ENCODE assay signal across 22 cellular contexts in genomic region chr12:45434094-45434493, GRCh38.
"Had no signal": no experiment of that assay in that cellular context is flagged by ENCODE, and none has a peak within 500 bp of the region (broad histone marks: within the 10 kb centered on the region; RNA-seq: fewer than 3 reads in every experiment).

No MANE protein-coding gene starts in this region.

- FAIRE-seq: colon, keratinocyte, small intestine had no signal

- H3K27me3 ChIP-seq: brain microvascular endothelial cell, dorsolateral prefrontal cortex, right lobe of liver, tibial nerve had no signal

- H3K36me3 ChIP-seq: prostate gland had no signal

- H3K4me3 ChIP-seq: dorsolateral prefrontal cortex, lung, prostate gland, right lobe of liver, tibial nerve had no signal

- DNase-seq: activated CD4-positive, alpha-beta T cell treated with anti-CD3 and anti-CD28 coated beads, Interleukin-2, amount 10 ng/mL, durations not matched to agents 24 days and 14 days; activated CD8-positive, alpha-beta memory T cell treated with anti-CD3 and anti-CD28 coated beads, Interleukin-2, amount 50 U/mL, for 4 hours; activated effector memory CD4-positive, alpha-beta T cell treated with Interleukin-2 at 50 U/mL for 16 hours; activated naive CD4-positive, alpha-beta T cell treated with anti-CD3 and anti-CD28 coated beads, Interleukin-2, amount 50 U/mL, for 16 hours; activated T-cell treated with anti-CD3 and anti-CD28 coated beads, Interleukin-2, amount 50 U/mL, for 48 hours; aorta; brain microvascular endothelial cell; central memory CD4-positive, alpha-beta T cell; dorsolateral prefrontal cortex; foreskin fibroblast; right lobe of liver; small intestine; stimulated activated CD4-positive, alpha-beta T cell treated with anti-CD3 and anti-CD28 coated beads, Interleukin-15, amount 100 ng/mL, for 24 hours; stimulated activated CD4-positive, alpha-beta T cell treated with anti-CD3 and anti-CD28 coated beads, Interleukin-2, amount 100 ng/mL, for 48 hours; T1000 had no signal

- H3K27ac ChIP-seq: brain microvascular endothelial cell, dorsolateral prefrontal cortex, epithelial cell of prostate, prostate gland, right lobe of liver, tibial nerve had no signal

- H3K9me3 ChIP-seq: prostate gland, right lobe of liver, tibial nerve had no signal

- H3K4me1 ChIP-seq: prostate gland, right lobe of liver had no signal

- ATAC-seq: left lobe of liver, right lobe of liver had no signal
